Comparison of ENCODE assay signal across 1 cellular context in genomic region chr18:227902-228301, GRCh38.
TF ChIP-seq lines count a peak whose summit lies in the region.

No MANE protein-coding gene starts in this region.

TF ChIP-seq in GM23338, 12 proteins besides CTCF, POLR2A, EP300 and RAD21 (continued from another document):
- TF ChIP-seq REST (IDR thresholded peaks at IDR 0.05; ENCODE audit: unreplicated experiment) (no peak), JUNB (IDR thresholded peaks at IDR 0.05; ENCODE audit: unreplicated experiment) (no peak), ZNF462 (CRISPR knock-in tag; IDR thresholded peaks at IDR 0.05) (no peak), ZNF331 (CRISPR knock-in tag; IDR thresholded peaks at IDR 0.05; ENCODE audit: low read depth) (no peak), NANOG (IDR thresholded peaks at IDR 0.05; ENCODE audit: borderline replicate concordance) (no peak)
